Comparison of ENCODE assay signal across 18 cellular contexts in the genomic region with DNA sequence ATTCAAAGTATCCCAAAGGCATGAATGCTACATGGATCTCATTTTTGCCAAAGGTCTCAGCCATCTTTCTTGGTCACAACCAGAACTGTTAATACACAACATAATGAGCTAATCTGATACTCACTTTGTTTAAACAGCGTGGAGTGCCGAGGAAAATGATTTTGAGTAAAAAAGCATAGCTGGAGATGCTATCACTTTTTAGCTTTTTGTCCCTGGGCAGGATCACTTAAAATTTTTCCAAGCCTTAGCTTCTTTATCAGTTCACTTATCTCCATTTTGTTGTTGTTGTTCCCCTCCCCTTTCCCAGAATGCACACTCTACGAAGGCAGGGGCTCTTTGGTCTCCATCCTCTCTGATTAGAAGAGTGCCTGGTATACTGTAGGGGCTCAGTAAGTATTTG.
DNase-seq lines count a peak whose midpoint lies in the region; ATAC-seq and TF ChIP-seq lines count a peak whose summit lies in the region.
"Had no signal": no experiment of that assay in that cellular context is flagged by ENCODE, and none has a peak within 500 bp of the region (broad histone marks: within the 10 kb centered on the region; RNA-seq: fewer than 3 reads in every experiment).

No MANE protein-coding gene starts in this region.

- H3K4me1 ChIP-seq in SK-N-SH (ENCODE audit: control insufficient read depth in 1 of 2, insufficient read depth in 2 of 2, low read depth in 1 of 2, low read length in 1 of 2) (peaks cover 25 to 36% of the 10 kb centered on the region in 2 experiments), thyroid gland (peaks cover 42 to 59% of the 10 kb centered on the region in 2 donors)

- no peak for TF ChIP-seq RAD21 in SK-N-SH (IDR thresholded peaks at IDR 0.05; ENCODE audit: low read length)

- POLR2A ChIA-PET in SK-N-SH (lab: Yijun Ruan, JAX): no interaction called here

- peak overlapping the region in 1 of 2 experiments; percentile 66; a peak in 2 of 4 replicates for H3K27ac ChIP-seq in SK-N-SH (ENCODE audit: low read depth in 2 of 2, low read length in 1 of 2)
- peak overlapping the region in 2 of 3 donors; percentile 92 to 94 for H3K27ac ChIP-seq in thyroid gland
- H3K27ac ChIP-seq: 22Rv1, A549, C4-2B had no signal

- H3K36me3 ChIP-seq in SK-N-SH (replicated peaks in 1 of 2; ENCODE audit: control insufficient read depth in 1 of 2, insufficient read depth in 2 of 2, low read length in 1 of 2): peaks cover 0 to 7% of the 10 kb centered on the region in 2 experiments
- H3K36me3 ChIP-seq in thyroid gland: no peaks in the 10 kb centered on the region

- H2AFZ ChIP-seq in SK-N-SH (ENCODE audit: low read depth): no peak overlapping the region

- no peak overlapping the region for H3K4me3 Mint-ChIP-seq in stimulated activated memory B cell treated with anti-CD40 and anti-IgM and Interleukin-4, amounts not matched to agents 10 μg/mL and 1 μg/mL and 100 μg/mL, for 72 hours
- H3K4me3 Mint-ChIP-seq: B cell; CD4-positive, alpha-beta T cell; CD8-positive, alpha-beta T cell had no signal

- H4K20me1 ChIP-seq in SK-N-SH (ENCODE audit: insufficient read depth): no peaks in the 10 kb centered on the region
- H4K20me1 ChIP-seq: BLaER1 treated with 17β-estradiol and CSF1 and Interleukin-3, amounts not matched to agents 10 nM and 100 nM had no signal

- no peak overlapping the region for H3K4me2 ChIP-seq in SK-N-SH
- H3K4me2 ChIP-seq: A549 had no signal

- H3K9me3 Mint-ChIP-seq in stimulated activated memory B cell treated with anti-CD40 and anti-IgM and Interleukin-4, amounts not matched to agents 10 μg/mL and 1 μg/mL and 100 μg/mL, for 72 hours: no peaks in the 10 kb centered on the region
- H3K9me3 Mint-ChIP-seq: CD4-positive, alpha-beta T cell; CD8-positive, alpha-beta T cell had no signal

- H3K4me1 Mint-ChIP-seq in stimulated activated memory B cell treated with anti-CD40 and anti-IgM and Interleukin-4, amounts not matched to agents 10 μg/mL and 1 μg/mL and 100 μg/mL, for 72 hours: no peaks in the 10 kb centered on the region
- H3K4me1 Mint-ChIP-seq: B cell had no signal

- no peaks in the 10 kb centered on the region for H3K36me3 Mint-ChIP-seq in stimulated activated memory B cell treated with anti-CD40 and anti-IgM and Interleukin-4, amounts not matched to agents 10 μg/mL and 1 μg/mL and 100 μg/mL, for 72 hours
- H3K36me3 Mint-ChIP-seq: CD8-positive, alpha-beta T cell had no signal

- H3K79me2 ChIP-seq in SK-N-SH (ENCODE audit: insufficient read depth): no peaks in the 10 kb centered on the region

- WGBS in SK-N-SH (ENCODE audit: low lambda C conversion rate): 80% methylated on average over 3 of the region's 3 CpGs
- 97 to 99% methylated on average over 3 of the region's 3 CpGs for WGBS in thyroid gland, 2 donors

- TF ChIP-seq CTCF in SK-N-SH (IDR thresholded peaks at IDR 0.05) (no peak), thyroid gland (IDR thresholded peaks at IDR 0.05) (no peak)

- no peak for TF ChIP-seq EP300 in SK-N-SH (IDR thresholded peaks at IDR 0.05; ENCODE audit: borderline replicate concordance in 1 of 2, low read depth in 1 of 2, low read length in 1 of 2)

- no peaks in the 10 kb centered on the region for H3K27me3 Mint-ChIP-seq in stimulated activated memory B cell treated with anti-CD40 and anti-IgM and Interleukin-4, amounts not matched to agents 10 μg/mL and 1 μg/mL and 100 μg/mL, for 72 hours

- intact Hi-C loops in thyroid gland (cut with DNase I): no loop called here

- peaks cover 15% of the 10 kb centered on the region for H3F3A ChIP-seq in SK-N-SH (replicated peaks; ENCODE audit: insufficient read depth)

- TF ChIP-seq POLR2A in thyroid gland (IDR thresholded peaks at IDR 0.05): no peak

- H3K27me3 ChIP-seq in SK-N-SH (ENCODE audit: insufficient read depth): no peaks in the 10 kb centered on the region
- no peaks in the 10 kb centered on the region for H3K27me3 ChIP-seq in thyroid gland
- H3K27me3 ChIP-seq: BLaER1 treated with 17β-estradiol and CSF1 and Interleukin-3, amounts not matched to agents 10 nM and 100 nM had no signal

- no peaks in the 10 kb centered on the region for H3K9me2 ChIP-seq in SK-N-SH

- H3K9ac ChIP-seq in SK-N-SH: no peak overlapping the region

- H3K9me3 ChIP-seq in SK-N-SH (no peaks in the 10 kb centered on the region), thyroid gland (no peaks in the 10 kb centered on the region)
- H3K9me3 ChIP-seq: A549; BLaER1 treated with 17β-estradiol and CSF1 and Interleukin-3, amounts not matched to agents 10 nM and 100 nM; Caco-2 had no signal

- DNase-seq in SK-N-SH: no peak
- DNase-seq in SK-N-DZ (ENCODE audit: low spot score): peak; percentile 35
- DNase-seq in thyroid gland: no peak
- DNase-seq: AML-193; Caco-2; Calu3; CD4-positive, alpha-beta T cell; CD8-positive, alpha-beta T cell; DMS79 treated with DMSO at 0.1 percent for 48 hours; GF-D8 had no signal

- no peak overlapping the region for H3K27ac Mint-ChIP-seq in stimulated activated memory B cell treated with anti-CD40 and anti-IgM and Interleukin-4, amounts not matched to agents 10 μg/mL and 1 μg/mL and 100 μg/mL, for 72 hours
- H3K27ac Mint-ChIP-seq: B cell; CD4-positive, alpha-beta T cell; CD8-positive, alpha-beta T cell had no signal

- ATAC-seq in SK-N-SH treated with all-trans-retinoic acid at 6 μM for 48 hours: no peak
- ATAC-seq in GM18498 (IDR thresholded peaks at IDR 0.05; ENCODE audit: unreplicated experiment): no peak
- ATAC-seq in stimulated activated memory B cell treated with anti-CD40 and anti-IgM and Interleukin-4, amounts not matched to agents 10 μg/mL and 1 μg/mL and 100 μg/mL, for 72 hours: no peak
- ATAC-seq: A549; CD8-positive, alpha-beta T cell had no signal

- no peak overlapping the region for H3K4me3 ChIP-seq in SK-N-SH (ENCODE audit: low read depth in 2 of 2, low read length in 1 of 2)
- H3K4me3 ChIP-seq in thyroid gland (replicated peaks in 1 of 3): no peak overlapping the region
- H3K4me3 ChIP-seq: A549; BLaER1 treated with 17β-estradiol and CSF1 and Interleukin-3, amounts not matched to agents 10 nM and 100 nM had no signal

- CTCF ChIA-PET in SK-N-SH (lab: Yijun Ruan, JAX): interaction anchor here (0.7 to 2.1 kb wide), 5 partner anchors 11 to 157 kb away, joined by 3 to 9 read pairs (median 5); no protein-coding TSS in a partner anchor

TF ChIP-seq in SK-N-SH, 30 proteins besides CTCF, POLR2A, EP300 and RAD21:
- TF ChIP-seq FOSL2 (IDR thresholded peaks at IDR 0.05; ENCODE audit: borderline replicate concordance, low read depth): no peak
- peak; percentile 33; the same call in 1 of the 2 replicates for TF ChIP-seq GATA2 (CRISPR knock-in tag; IDR thresholded peaks at IDR 0.05)

TF ChIP-seq in SK-N-SH treated with all-trans-retinoic acid at 6 μM for 48 hours, 23 proteins besides CTCF, POLR2A, EP300 and RAD21 (continues in another document):
- TF ChIP-seq BACH2 (CRISPR knock-in tag; IDR thresholded peaks at IDR 0.05; ENCODE audit: borderline replicate concordance) (no peak), ZNF70 (CRISPR knock-in tag; IDR thresholded peaks at IDR 0.05) (no peak), SNAI2 (CRISPR knock-in tag; IDR thresholded peaks at IDR 0.05) (no peak), CSRNP3 (CRISPR knock-in tag; IDR thresholded peaks at IDR 0.05) (no peak), CSDC2 (CRISPR knock-in tag; IDR thresholded peaks at IDR 0.05) (no peak), PPARA (CRISPR knock-in tag; IDR thresholded peaks at IDR 0.05; ENCODE audit: borderline replicate concordance) (no peak), TCF4 (CRISPR knock-in tag; IDR thresholded peaks at IDR 0.05; ENCODE audit: borderline replicate concordance) (no peak), ZNF8 (CRISPR knock-in tag; IDR thresholded peaks at IDR 0.05) (no peak), OSR1 (CRISPR knock-in tag; IDR thresholded peaks at IDR 0.05) (no peak), ARNTL (CRISPR knock-in tag; IDR thresholded peaks at IDR 0.05; ENCODE audit: borderline replicate concordance, low read depth) (no peak)
- TF ChIP-seq, protein P1, sequence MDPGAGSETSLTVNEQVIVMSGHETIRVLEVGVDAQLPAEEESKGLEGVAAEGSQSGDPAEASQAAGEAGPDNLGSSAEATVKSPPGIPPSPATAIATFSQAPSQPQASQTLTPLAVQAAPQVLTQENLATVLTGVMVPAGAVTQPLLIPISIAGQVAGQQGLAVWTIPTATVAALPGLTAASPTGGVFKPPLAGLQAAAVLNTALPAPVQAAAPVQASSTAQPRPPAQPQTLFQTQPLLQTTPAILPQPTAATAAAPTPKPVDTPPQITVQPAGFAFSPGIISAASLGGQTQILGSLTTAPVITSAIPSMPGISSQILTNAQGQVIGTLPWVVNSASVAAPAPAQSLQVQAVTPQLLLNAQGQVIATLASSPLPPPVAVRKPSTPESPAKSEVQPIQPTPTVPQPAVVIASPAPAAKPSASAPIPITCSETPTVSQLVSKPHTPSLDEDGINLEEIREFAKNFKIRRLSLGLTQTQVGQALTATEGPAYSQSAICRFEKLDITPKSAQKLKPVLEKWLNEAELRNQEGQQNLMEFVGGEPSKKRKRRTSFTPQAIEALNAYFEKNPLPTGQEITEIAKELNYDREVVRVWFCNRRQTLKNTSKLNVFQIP (CRISPR knock-in tag; IDR thresholded peaks at IDR 0.05; ENCODE audit: borderline replicate concordance, low read depth): no peak
